ENCODE assay signal across 12 cellular contexts in genomic region chr1:236959112-236959511, GRCh38. TPM values are rescaled to one million over a fixed set of nuclear protein-coding genes. Genes with fewer than 3 reads are reported as not detected.
"Had no signal": no experiment of that assay in that cellular context is flagged by ENCODE, and none has a peak within 500 bp of the region (broad histone marks: within the 10 kb centered on the region; RNA-seq: fewer than 3 reads in every experiment).

No MANE protein-coding gene starts in this region.

- H3K4me3 ChIP-seq: GM23248, GM23338, HAP-1 had no signal

- DNase-seq: GM23248, GOT3, H7, H9, HCEC 1CT, HFFc6 had no signal

- H3K27ac ChIP-seq: GM23248 had no signal

- H3K9me3 ChIP-seq: HAP-1 had no signal

- H3K9ac ChIP-seq: GM23248 had no signal

- H3K36me3 ChIP-seq: HAP-1 had no signal

- ATAC-seq: GM23338, HCT116 had no signal

- FAIRE-seq: H1, H54 had no signal

- H3K4me1 ChIP-seq: HAP-1 had no signal

- H3K4me2 ChIP-seq: GM23338 had no signal

- H2AFZ ChIP-seq: GM23248, GM23338 had no signal

RNA-seq across cellular contexts. Expression of gene MT1HL1, which starts 45.1 kb away (rescaled TPM):
- total RNA-seq: GM23248, GM23338, H1, H4, H7, H9, HFFc6 had no signal
- polyA plus RNA-seq: GM23248, GM23338, H1 had no signal
